In genomic region chr21:31141389-31142021, GRCh38 we compare ENCODE assay signal across 13 cellular contexts.
"Had no signal": no experiment of that assay in that cellular context is flagged by ENCODE, and none has a peak within 500 bp of the region (broad histone marks: within the 10 kb centered on the region; RNA-seq: fewer than 3 reads in every experiment).

No MANE protein-coding gene starts in this region.

- H3K27me3 ChIP-seq: foreskin keratinocyte had no signal

- H3K27ac ChIP-seq: foreskin keratinocyte, psoas muscle had no signal

- DNase-seq: activated CD8-positive, alpha-beta T cell treated with anti-CD3 and anti-CD28 coated beads for 36 hours; activated T-cell treated with anti-CD3 and anti-CD28 coated beads, Interleukin-2, amount 50 U/mL, for 72 hours; aorta; cortex of kidney; effector CD4-positive, alpha-beta T cell; foreskin keratinocyte; glutamatergic neuron; hypothalamus; kidney glomerular epithelial cell; psoas muscle; stimulated activated CD4-positive, alpha-beta T cell treated with anti-CD3 and anti-CD28 coated beads, Interleukin-2, amount 100 ng/mL, for 24 hours; T-helper 9 cell had no signal

- H3K4me1 ChIP-seq: foreskin keratinocyte, psoas muscle had no signal

- H3K4me3 Mint-ChIP-seq: activated CD8-positive, alpha-beta T cell treated with anti-CD3 and anti-CD28 coated beads for 36 hours; activated T-cell treated with anti-CD3 and anti-CD28 coated beads, Interleukin-2, amount 50 U/mL, for 72 hours had no signal

- H3K9me3 Mint-ChIP-seq: activated CD8-positive, alpha-beta T cell treated with anti-CD3 and anti-CD28 coated beads for 36 hours; activated T-cell treated with anti-CD3 and anti-CD28 coated beads, Interleukin-2, amount 50 U/mL, for 72 hours had no signal

- H3K27me3 Mint-ChIP-seq: activated CD8-positive, alpha-beta T cell treated with anti-CD3 and anti-CD28 coated beads for 36 hours had no signal

- H3K9me3 ChIP-seq: psoas muscle had no signal

- ATAC-seq: activated CD4-positive, CD25-positive, alpha-beta regulatory T cell treated with anti-CD3 and anti-CD28 coated beads, Interleukin-2, amount 50 U/mL, for 24 hours; activated CD8-positive, alpha-beta T cell treated with anti-CD3 and anti-CD28 coated beads for 36 hours; activated T-cell treated with anti-CD3 and anti-CD28 coated beads, Interleukin-2, amount 50 U/mL, for 72 hours; foreskin keratinocyte; psoas muscle had no signal

- H3K4me3 ChIP-seq: psoas muscle had no signal

- H3K27ac Mint-ChIP-seq: activated CD8-positive, alpha-beta T cell treated with anti-CD3 and anti-CD28 coated beads for 36 hours; activated T-cell treated with anti-CD3 and anti-CD28 coated beads, Interleukin-2, amount 50 U/mL, for 72 hours had no signal
